ENCODE assay signal across 12 cellular contexts in genomic region chr19:35346193-35347052, GRCh38. TPM values are rescaled to one million over a fixed set of nuclear protein-coding genes. Genes with fewer than 3 reads are reported as not detected.
DNase-seq lines count a peak whose midpoint lies in the region; ATAC-seq and TF ChIP-seq lines count a peak whose summit lies in the region.
"Had no signal": no experiment of that assay in that cellular context is flagged by ENCODE, and none has a peak within 500 bp of the region (broad histone marks: within the 10 kb centered on the region; RNA-seq: fewer than 3 reads in every experiment).

No MANE protein-coding gene starts in this region.

- TF ChIP-seq CTCF in mammary epithelial cell (conservative IDR thresholded peaks at IDR 0.05 in 1 of 2, IDR thresholded peaks at IDR 0.05 in 1 of 2; ENCODE audit: extremely low read depth in 1 of 2, insufficient read depth in 1 of 2, low read depth in 1 of 2, low read length in 2 of 2) = no peak
- TF ChIP-seq CTCF in MCF 10A (IDR thresholded peaks at IDR 0.05; ENCODE audit: unreplicated experiment) = no peak
- TF ChIP-seq CTCF in upper lobe of right lung (IDR thresholded peaks at IDR 0.05) = no peak
- TF ChIP-seq CTCF in right atrium auricular region (IDR thresholded peaks at IDR 0.05) = no peak

- peak; percentile 78 to 87 for ATAC-seq in naive thymus-derived CD8-positive, alpha-beta T cell
- peak; percentile 35 for ATAC-seq in upper lobe of right lung
- ATAC-seq: A549 had no signal

- H3K27me3 Mint-ChIP-seq in MCF 10A (ENCODE audit: insufficient read depth, unreplicated experiment) = peaks cover 42% of the 10 kb centered on the region
- H3K27me3 Mint-ChIP-seq in naive thymus-derived CD8-positive, alpha-beta T cell = peaks cover 0 to 20% (median 5%) of the 10 kb centered on the region in 5 donors

- no peaks in the 10 kb centered on the region for H3K9me3 ChIP-seq in mammary epithelial cell (replicated peaks; ENCODE audit: insufficient read depth, low read length)
- H3K9me3 ChIP-seq in upper lobe of right lung = no peaks in the 10 kb centered on the region
- H3K9me3 ChIP-seq in right atrium auricular region = no peaks in the 10 kb centered on the region
- H3K9me3 ChIP-seq: A549 had no signal

- H3K4me3 ChIP-seq in mammary epithelial cell (replicated peaks in 1 of 3; ENCODE audit: insufficient read depth in 1 of 3, low read depth in 2 of 3, low read length in 3 of 3) (no peak overlapping the region), upper lobe of right lung (no peak overlapping the region), right atrium auricular region (no peak overlapping the region)
- H3K4me3 ChIP-seq: A549 had no signal

- H3K9ac ChIP-seq in mammary epithelial cell (ENCODE audit: insufficient read depth, low read length) = no peak overlapping the region

- no peaks in the 10 kb centered on the region for H3K9me3 Mint-ChIP-seq in MCF 10A (ENCODE audit: unreplicated experiment)
- H3K9me3 Mint-ChIP-seq in naive thymus-derived CD8-positive, alpha-beta T cell = no peaks in the 10 kb centered on the region
- H3K9me3 Mint-ChIP-seq: nephron had no signal

- H3K4me3 Mint-ChIP-seq in MCF 10A (ENCODE audit: unreplicated experiment) = no peak overlapping the region
- peak overlapping the region; percentile 59 to 82 (median 75) for H3K4me3 Mint-ChIP-seq in naive thymus-derived CD8-positive, alpha-beta T cell
- H3K4me3 Mint-ChIP-seq: nephron had no signal

- peak; percentile 17 for DNase-seq in mammary epithelial cell
- no peak for DNase-seq in MCF 10A (ENCODE audit: unreplicated experiment)
- peak; percentile 69 for DNase-seq in activated T-cell treated with anti-CD3 and anti-CD28 coated beads, Interleukin-2, amount 50 U/mL, for 1 hour
- peak; percentile 67 to 90 (median 74) for DNase-seq in naive thymus-derived CD8-positive, alpha-beta T cell
- DNase-seq in upper lobe of right lung = peak; percentile 61
- DNase-seq in AML-193 (lab: John Stamatoyannopoulos, UW) = no peak
- no peak for DNase-seq in DMS114 treated with DMSO at 0.1 percent for 48 hours (lab: John Stamatoyannopoulos, UW; ENCODE audit: unreplicated experiment)
- no peak for DNase-seq in right atrium auricular region (ENCODE audit: low spot score)
- DNase-seq: cerebellar nuclear complex had no signal

- BruUV-seq in mammary epithelial cell (replicated peaks; lab: Mats Ljungman, UMichigan) (no TSS peak), MCF 10A (replicated peaks; lab: Mats Ljungman, UMichigan) (no TSS peak)

- H3K27ac ChIP-seq in mammary epithelial cell (ENCODE audit: insufficient read depth, low read depth, low read length) = no peak overlapping the region
- H3K27ac ChIP-seq in upper lobe of right lung = no peak overlapping the region
- no peak overlapping the region for H3K27ac ChIP-seq in right atrium auricular region
- H3K27ac ChIP-seq: A549 had no signal

- H3K79me2 ChIP-seq in mammary epithelial cell (ENCODE audit: insufficient read depth, low read length) = no peaks in the 10 kb centered on the region

- H3K4me1 ChIP-seq in mammary epithelial cell (ENCODE audit: insufficient read depth, low read length) = no peaks in the 10 kb centered on the region
- no peaks in the 10 kb centered on the region for H3K4me1 ChIP-seq in upper lobe of right lung
- no peaks in the 10 kb centered on the region for H3K4me1 ChIP-seq in right atrium auricular region
- H3K4me1 ChIP-seq: A549 had no signal

- CTCF ChIA-PET in mammary epithelial cell (lab: Charles Lee; ENCODE audit: low non-redundant PET) (no interaction called here), MCF 10A (lab: Yijun Ruan, JAX) (interaction anchor here (0.9 to 1.2 kb wide), 2 partner anchors 149 kb away, joined by 3 read pairs; no protein-coding TSS in a partner anchor)

- WGBS in mammary epithelial cell (ENCODE audit: low coverage, missing lambda C conversion rate) = 35% methylated on average over 13 of the region's 28 CpGs

- intact Hi-C loops in mammary epithelial cell (cut with micrococcal nuclease) = no loop called here
- intact Hi-C loops in MCF 10A (cut with micrococcal nuclease) = no loop called here
- intact Hi-C loops in upper lobe of right lung (cut with DNase I) = no loop called here

- H3K4me1 Mint-ChIP-seq in MCF 10A (ENCODE audit: insufficient read depth, unreplicated experiment) = no peaks in the 10 kb centered on the region
- H3K4me1 Mint-ChIP-seq in naive thymus-derived CD8-positive, alpha-beta T cell = peaks cover 21 to 56% (median 28%) of the 10 kb centered on the region in 4 donors
- H3K4me1 Mint-ChIP-seq: nephron had no signal

- H3K36me3 ChIP-seq in mammary epithelial cell (ENCODE audit: insufficient read depth, low read length) = no peaks in the 10 kb centered on the region
- no peaks in the 10 kb centered on the region for H3K36me3 ChIP-seq in upper lobe of right lung
- no peaks in the 10 kb centered on the region for H3K36me3 ChIP-seq in right atrium auricular region

- no peak overlapping the region for H3K27ac Mint-ChIP-seq in MCF 10A (ENCODE audit: low read depth, unreplicated experiment)
- peak overlapping the region; percentile 36 to 98 (median 76) for H3K27ac Mint-ChIP-seq in naive thymus-derived CD8-positive, alpha-beta T cell
- H3K27ac Mint-ChIP-seq: nephron had no signal

- POLR2A ChIA-PET in MCF 10A (lab: Yijun Ruan, JAX) = no interaction called here
- POLR2A ChIA-PET in naive thymus-derived CD8-positive, alpha-beta T cell (lab: Charles Lee) = interaction anchor here (1.1 to 1.2 kb wide), 2 partner anchors 14 to 78 kb away, joined by 3 read pairs; partner anchors contain the start of gene USF2

- H4K20me1 ChIP-seq in mammary epithelial cell (ENCODE audit: insufficient read depth, low read length) = no peaks in the 10 kb centered on the region

- H3K27me3 ChIP-seq in mammary epithelial cell (ENCODE audit: insufficient read depth, low read length) (no peaks in the 10 kb centered on the region), upper lobe of right lung (no peaks in the 10 kb centered on the region), right atrium auricular region (no peaks in the 10 kb centered on the region)

- dilution Hi-C loops in mammary epithelial cell (cut with HindIII; ENCODE audit: low sequenced_read_pairs) = no loop called here

- no peaks in the 10 kb centered on the region for H3K36me3 Mint-ChIP-seq in MCF 10A (ENCODE audit: insufficient read depth, unreplicated experiment)
- H3K36me3 Mint-ChIP-seq in naive thymus-derived CD8-positive, alpha-beta T cell = no peaks in the 10 kb centered on the region

- in situ Hi-C loops in mammary epithelial cell (cut with MboI; ENCODE audit: low sequenced_read_pairs in 2 of 2) = no loop called here

- peak overlapping the region; percentile 12 for H2AFZ ChIP-seq in mammary epithelial cell (ENCODE audit: low read depth, low read length)

- H3K4me2 ChIP-seq in mammary epithelial cell (ENCODE audit: insufficient read depth, low read depth, low read length) = no peak overlapping the region
- H3K4me2 ChIP-seq: A549 had no signal

RNA-seq across cellular contexts. Expression of gene FFAR1, which starts 1.3 kb away (rescaled TPM):
- not detected for total RNA-seq in mammary epithelial cell
- not detected for polyA plus RNA-seq in mammary epithelial cell
- polyA minus RNA-seq in mammary epithelial cell = not detected
- not detected in 2 replicates for total RNA-seq in MCF 10A (2022)
- not detected for total RNA-seq in naive thymus-derived CD8-positive, alpha-beta T cell
- polyA plus RNA-seq in naive thymus-derived CD8-positive, alpha-beta T cell = not detected
- not detected for total RNA-seq in upper lobe of right lung
- total RNA-seq in right atrium auricular region = not detected
- polyA plus RNA-seq: A549 had no signal

RNA-seq across cellular contexts. Expression of gene FFAR3, which starts 11.8 kb away (rescaled TPM):
- not detected for total RNA-seq in mammary epithelial cell
- polyA plus RNA-seq in mammary epithelial cell = not detected
- not detected for polyA minus RNA-seq in mammary epithelial cell
- not detected in 2 replicates for total RNA-seq in MCF 10A (2022)
- total RNA-seq in naive thymus-derived CD8-positive, alpha-beta T cell = not detected
- polyA plus RNA-seq in naive thymus-derived CD8-positive, alpha-beta T cell = not detected
- not detected for total RNA-seq in upper lobe of right lung
- total RNA-seq in right atrium auricular region = not detected
- polyA plus RNA-seq: A549 had no signal

RNA-seq across cellular contexts. Expression of gene CD22, which starts 17.4 kb away (rescaled TPM):
- total RNA-seq in mammary epithelial cell (1 to 10 TPM in 1 of 2 donors, under 1 TPM in 1; 0.71 to 1.3 TPM), MCF 10A (2022) (0.56 and 1.7 TPM in 2 replicates), upper lobe of right lung (15.8 TPM), right atrium auricular region (1 to 10 TPM in 1 of 2 donors, not detected in 1; 1.4 TPM)
- 0.71 TPM for polyA plus RNA-seq in mammary epithelial cell
- not detected for polyA minus RNA-seq in mammary epithelial cell
- total RNA-seq in naive thymus-derived CD8-positive, alpha-beta T cell = 10 to 100 TPM; 20.0 to 21.1 TPM
- polyA plus RNA-seq in naive thymus-derived CD8-positive, alpha-beta T cell = under 1 TPM in 2 of 3 donors, not detected in 1; 0.46 to 0.73 TPM

RNA-seq across cellular contexts. Expression of gene GPR42, which starts 24.4 kb away (rescaled TPM):
- total RNA-seq in mammary epithelial cell = not detected
- not detected for polyA plus RNA-seq in mammary epithelial cell
- not detected for polyA minus RNA-seq in mammary epithelial cell
- total RNA-seq in MCF 10A (2022) = not detected in 2 replicates
- total RNA-seq in naive thymus-derived CD8-positive, alpha-beta T cell = not detected
- polyA plus RNA-seq in naive thymus-derived CD8-positive, alpha-beta T cell = not detected
- total RNA-seq in upper lobe of right lung = not detected
- not detected for total RNA-seq in right atrium auricular region
- total RNA-seq: HT1080 had no signal
- polyA plus RNA-seq: A549 had no signal

RNA-seq across cellular contexts. Expression of gene MAG, which starts 54.5 kb away (rescaled TPM):
- total RNA-seq in mammary epithelial cell = not detected
- not detected for polyA plus RNA-seq in mammary epithelial cell
- not detected for polyA minus RNA-seq in mammary epithelial cell
- not detected in 2 replicates for total RNA-seq in MCF 10A (2022)
- total RNA-seq in naive thymus-derived CD8-positive, alpha-beta T cell = not detected
- under 1 TPM in 1 of 3 donors, not detected in 2; 0.08 TPM for polyA plus RNA-seq in naive thymus-derived CD8-positive, alpha-beta T cell
- not detected for total RNA-seq in upper lobe of right lung
- not detected for total RNA-seq in right atrium auricular region
- total RNA-seq: HT1080 had no signal
- polyA plus RNA-seq: A549 had no signal

Comparison
In these comparisons a context has a peak if more than half of its experiments do, and no peak if none do; other contexts are left out.
1. DNase-seq: peak in mammary epithelial cell (single experiment), activated T-cell treated with anti-CD3 and anti-CD28 coated beads, Interleukin-2, amount 50 U/mL, for 1 hour (single experiment), naive thymus-derived CD8-positive, alpha-beta T cell (10 of 10) and upper lobe of right lung (single experiment); none in MCF 10A (single experiment), AML-193 (0 of 2), DMS114 treated with DMSO at 0.1 percent for 48 hours (single experiment) and right atrium auricular region (single experiment).